In the genomic region with DNA sequence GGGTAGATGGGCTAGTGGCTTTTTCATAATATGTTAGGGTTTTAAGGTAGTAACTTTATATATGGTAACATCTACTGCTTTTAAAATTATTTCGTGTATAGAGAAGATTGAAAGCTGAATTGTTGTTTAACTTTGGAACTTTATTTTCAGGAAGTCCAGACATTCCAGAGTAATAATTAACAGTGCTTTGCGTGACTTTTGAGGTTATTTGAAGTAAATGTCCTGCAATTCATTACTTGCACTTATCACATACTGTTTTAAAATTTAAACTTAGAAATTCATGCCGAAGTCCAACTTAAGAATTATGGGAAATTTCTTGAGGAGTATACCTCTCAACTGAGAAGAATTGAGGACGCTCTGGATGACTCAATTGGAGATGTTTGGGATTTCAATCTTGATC, we compare ENCODE assay signal across 1 cellular context.
TF ChIP-seq lines count a peak whose summit lies in the region.

No MANE protein-coding gene starts in this region.

TF ChIP-seq in HepG2, 621 proteins besides CTCF, POLR2A, EP300 and RAD21:
- TF ChIP-seq BCL6 (CRISPR knock-in tag; IDR thresholded peaks at IDR 0.05), result peak; percentile 46; the same call in 1 of the 2 replicates
- TF ChIP-seq, protein P1, sequence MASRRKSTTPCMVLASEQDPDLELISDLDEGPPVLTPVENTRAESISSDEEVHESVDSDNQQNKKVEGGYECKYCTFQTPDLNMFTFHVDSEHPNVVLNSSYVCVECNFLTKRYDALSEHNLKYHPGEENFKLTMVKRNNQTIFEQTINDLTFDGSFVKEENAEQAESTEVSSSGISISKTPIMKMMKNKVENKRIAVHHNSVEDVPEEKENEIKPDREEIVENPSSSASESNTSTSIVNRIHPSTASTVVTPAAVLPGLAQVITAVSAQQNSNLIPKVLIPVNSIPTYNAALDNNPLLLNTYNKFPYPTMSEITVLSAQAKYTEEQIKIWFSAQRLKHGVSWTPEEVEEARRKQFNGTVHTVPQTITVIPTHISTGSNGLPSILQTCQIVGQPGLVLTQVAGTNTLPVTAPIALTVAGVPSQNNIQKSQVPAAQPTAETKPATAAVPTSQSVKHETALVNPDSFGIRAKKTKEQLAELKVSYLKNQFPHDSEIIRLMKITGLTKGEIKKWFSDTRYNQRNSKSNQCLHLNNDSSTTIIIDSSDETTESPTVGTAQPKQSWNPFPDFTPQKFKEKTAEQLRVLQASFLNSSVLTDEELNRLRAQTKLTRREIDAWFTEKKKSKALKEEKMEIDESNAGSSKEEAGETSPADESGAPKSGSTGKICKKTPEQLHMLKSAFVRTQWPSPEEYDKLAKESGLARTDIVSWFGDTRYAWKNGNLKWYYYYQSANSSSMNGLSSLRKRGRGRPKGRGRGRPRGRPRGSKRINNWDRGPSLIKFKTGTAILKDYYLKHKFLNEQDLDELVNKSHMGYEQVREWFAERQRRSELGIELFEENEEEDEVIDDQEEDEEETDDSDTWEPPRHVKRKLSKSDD (CRISPR knock-in tag; IDR thresholded peaks at IDR 0.05; ENCODE audit: low read depth), result no peak
